ENCODE assay signal across 8 cellular contexts in genomic region chr2:181656450-181657261, GRCh38. TPM values are rescaled to one million over a fixed set of nuclear protein-coding genes. Genes with fewer than 3 reads are reported as not detected.
A peak's percentile ranks its signal among the peaks of the same experiment; 100 is the strongest.
DNase-seq lines count a peak whose midpoint lies in the region; ATAC-seq and TF ChIP-seq lines count a peak whose summit lies in the region.

TSS of gene CERKL (minus strand) at chr2:181657105. CDS start at chr2:181657006, 99 bp downstream.

- no peak for TF ChIP-seq CTCF in endothelial cell (IDR thresholded peaks at IDR 0.05; ENCODE audit: unreplicated experiment)
- TF ChIP-seq CTCF in vagina (IDR thresholded peaks at IDR 0.05) = no peak

- no peaks in the 10 kb centered on the region for H3K36me3 Mint-ChIP-seq in endothelial cell (ENCODE audit: low read depth, unreplicated experiment)

- no peaks in the 10 kb centered on the region for H3K9me3 ChIP-seq in ES-I3 (ENCODE audit: control insufficient read depth, insufficient read depth, low read length)
- H3K9me3 ChIP-seq in vagina = no peaks in the 10 kb centered on the region

- no peak within 1 kb of the TSS for H3K27ac Mint-ChIP-seq in endothelial cell (ENCODE audit: unreplicated experiment)

- no peak within 1 kb of the TSS for H3K27ac ChIP-seq in vagina

- DNase-seq in SW 1271 (lab: John Stamatoyannopoulos, UW) (peak; percentile 14 to 52), endothelial cell (ENCODE audit: low spot score) (peak; percentile 43), mucosa of gallbladder (ENCODE audit: low spot score) (peak; percentile 60), vagina (ENCODE audit: extremely low spot score in 2 of 2) (no peak), hippocampal formation (lab: John Stamatoyannopoulos, UW) (no peak)

- intact Hi-C loops in vagina (cut with DNase I) = no loop called here

- peak; percentile 96 for ATAC-seq in GM19467 (IDR thresholded peaks at IDR 0.05; ENCODE audit: unreplicated experiment)
- peak; percentile 84 for ATAC-seq in HG03457 (IDR thresholded peaks at IDR 0.05; ENCODE audit: unreplicated experiment)

- peaks cover 14% of the 10 kb centered on the region for H3K4me1 Mint-ChIP-seq in endothelial cell (ENCODE audit: unreplicated experiment)

- no peak for TF ChIP-seq POLR2A in vagina (IDR thresholded peaks at IDR 0.05)

- peaks cover 10% of the 10 kb centered on the region for H3K27me3 Mint-ChIP-seq in endothelial cell (ENCODE audit: unreplicated experiment)

- peak within 1 kb of the TSS; percentile 49 to 63 for H3K4me3 ChIP-seq in vagina

- H3K9ac ChIP-seq in ES-I3 (ENCODE audit: low read depth, low read length) = peak within 1 kb of the TSS; percentile 57; the same call in 1 of the 2 replicates

- no peaks in the 10 kb centered on the region for H3K36me3 ChIP-seq in ES-I3 (ENCODE audit: insufficient read depth, low read length)
- H3K36me3 ChIP-seq in vagina = no peaks in the 10 kb centered on the region

- no peaks in the 10 kb centered on the region for H3K27me3 ChIP-seq in vagina

- peak within 1 kb of the TSS; percentile 91 for H3K4me3 Mint-ChIP-seq in endothelial cell (ENCODE audit: unreplicated experiment)

- H3K4me1 ChIP-seq in ES-I3 (ENCODE audit: insufficient read depth, low read length) (no peaks in the 10 kb centered on the region), vagina (peaks cover 12% of the 10 kb centered on the region)

- no peaks in the 10 kb centered on the region for H3K9me3 Mint-ChIP-seq in endothelial cell (ENCODE audit: unreplicated experiment)

RNA-seq across cellular contexts. Expression of gene CERKL, which starts in this region (rescaled TPM):
- total RNA-seq in endothelial cell (ENCODE audit: unreplicated experiment) (0.08 TPM), mucosa of gallbladder (5.0 TPM), vagina (not detected)

Comparison
In these comparisons a context has a peak if more than half of its experiments do, and no peak if none do; other contexts are left out.
1. Peak in DNase-seq in endothelial cell; RNA of the gene not detected or under 1 TPM.
2. DNase-seq: peak in SW 1271 (2 of 2) and mucosa of gallbladder (single experiment); none in vagina (0 of 2) and hippocampal formation (0 of 2).